ENCODE assay signal across 16 cellular contexts in the genomic region with DNA sequence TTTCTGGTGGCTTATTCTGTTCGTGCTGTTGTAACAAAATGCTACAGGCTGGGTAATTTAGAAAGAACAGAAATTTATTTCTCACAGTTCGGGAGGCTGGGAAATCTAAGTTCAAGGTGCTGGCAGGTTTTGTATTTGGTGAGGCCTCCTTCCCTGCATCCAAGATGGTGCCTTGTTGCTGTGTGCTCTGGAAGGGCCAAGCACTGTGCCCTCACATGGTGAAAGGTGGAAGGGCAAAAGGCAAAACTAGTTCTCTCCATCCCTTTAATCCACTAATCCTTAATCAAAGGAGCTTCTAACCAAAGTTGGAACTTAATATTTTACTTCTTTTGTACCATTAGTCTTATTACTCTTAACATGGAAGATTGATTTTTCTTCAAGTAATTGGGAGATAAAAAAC.
"Had no signal": no experiment of that assay in that cellular context is flagged by ENCODE, and none has a peak within 500 bp of the region (broad histone marks: within the 10 kb centered on the region; RNA-seq: fewer than 3 reads in every experiment).

No MANE protein-coding gene starts in this region.

- H3K27ac Mint-ChIP-seq: activated B cell treated with CpG ODN at 0.5 μM for 24 hours; activated CD4-positive, alpha-beta T cell treated with anti-CD3 and anti-CD28 coated beads, Interleukin-2, amount 10 ng/mL, durations not matched to agents 7 days and 5 days; activated naive CD8-positive, alpha-beta T cell treated with anti-CD3 and anti-CD28 coated beads, Interleukin-2, amount 10 ng/mL, durations not matched to agents 7 days and 5 days; activated T-cell treated with anti-CD3 and anti-CD28 coated beads, Interleukin-2, amount 50 U/mL, for 72 hours; brain; stimulated activated effector memory CD8-positive, alpha-beta T cell treated with anti-CD3 and anti-CD28 coated beads, Interleukin-12 subunit alpha, Interleukin-12 subunit beta, amount 100 ng/mL, for 72 hours had no signal

- FAIRE-seq: endothelial cell of umbilical vein, pancreas had no signal

- DNase-seq: activated B cell treated with CpG ODN at 0.5 μM for 24 hours; activated CD4-positive, alpha-beta T cell treated with anti-CD3 and anti-CD28 coated beads, Interleukin-2, amount 10 ng/mL, durations not matched to agents 7 days and 5 days; activated CD8-positive, alpha-beta memory T cell treated with anti-CD3 and anti-CD28 coated beads, Interleukin-2, amount 50 U/mL, for 48 hours; activated gamma-delta T cell treated with Interleukin-2 at 50 U/mL for 16 hours; activated naive CD8-positive, alpha-beta T cell treated with anti-CD3 and anti-CD28 coated beads, Interleukin-2, amount 10 ng/mL, durations not matched to agents 7 days and 5 days; activated T-cell treated with anti-CD3 and anti-CD28 coated beads, Interleukin-2, amount 50 U/mL, for 72 hours; esophagus squamous epithelium; foreskin fibroblast; glutamatergic neuron; pancreas; T-helper 2 cell had no signal

- H3K27me3 Mint-ChIP-seq: activated B cell treated with CpG ODN at 0.5 μM for 24 hours; activated CD4-positive, alpha-beta T cell treated with anti-CD3 and anti-CD28 coated beads, Interleukin-2, amount 10 ng/mL, durations not matched to agents 7 days and 5 days; activated naive CD8-positive, alpha-beta T cell treated with anti-CD3 and anti-CD28 coated beads, Interleukin-2, amount 10 ng/mL, durations not matched to agents 7 days and 5 days; brain; central memory CD8-positive, alpha-beta T cell had no signal

- H3K27me3 ChIP-seq: esophagus squamous epithelium, pancreas had no signal

- H3K4me3 ChIP-seq: coronary artery, esophagus squamous epithelium, pancreas had no signal

- H3K27ac ChIP-seq: coronary artery, esophagus squamous epithelium, pancreas had no signal

- H3K4me3 Mint-ChIP-seq: activated B cell treated with CpG ODN at 0.5 μM for 24 hours; activated CD4-positive, alpha-beta T cell treated with anti-CD3 and anti-CD28 coated beads, Interleukin-2, amount 10 ng/mL, durations not matched to agents 7 days and 5 days; activated naive CD8-positive, alpha-beta T cell treated with anti-CD3 and anti-CD28 coated beads, Interleukin-2, amount 10 ng/mL, durations not matched to agents 7 days and 5 days; activated T-cell treated with anti-CD3 and anti-CD28 coated beads, Interleukin-2, amount 50 U/mL, for 72 hours; brain; central memory CD8-positive, alpha-beta T cell; stimulated activated effector memory CD8-positive, alpha-beta T cell treated with anti-CD3 and anti-CD28 coated beads, Interleukin-12 subunit alpha, Interleukin-12 subunit beta, amount 100 ng/mL, for 72 hours had no signal

- ATAC-seq: activated T-cell treated with anti-CD3 and anti-CD28 coated beads, Interleukin-2, amount 50 U/mL, for 72 hours; pancreas; stimulated activated effector memory CD8-positive, alpha-beta T cell treated with anti-CD3 and anti-CD28 coated beads, Interleukin-12 subunit alpha, Interleukin-12 subunit beta, amount 100 ng/mL, for 72 hours had no signal

- H3K9me3 ChIP-seq: esophagus squamous epithelium, pancreas had no signal

- H3K4me1 ChIP-seq: pancreas had no signal
